In genomic region chr3:160312014-160312624, GRCh38 we compare ENCODE assay signal across 14 cellular contexts.
"Had no signal": no experiment of that assay in that cellular context is flagged by ENCODE, and none has a peak within 500 bp of the region (broad histone marks: within the 10 kb centered on the region; RNA-seq: fewer than 3 reads in every experiment).

No MANE protein-coding gene starts in this region.

- H3K27me3 Mint-ChIP-seq: activated naive CD8-positive, alpha-beta T cell treated with anti-CD3 and anti-CD28 coated beads for 36 hours; activated T-helper 17 cell treated with anti-CD3 and anti-CD28 coated beads, Interleukin-2, amount 50 U/mL, for 72 hours; naive B cell; type B pancreatic cell had no signal

- H3K4me3 Mint-ChIP-seq: activated naive CD8-positive, alpha-beta T cell treated with anti-CD3 and anti-CD28 coated beads for 36 hours; activated T-helper 17 cell treated with anti-CD3 and anti-CD28 coated beads, Interleukin-2, amount 50 U/mL, for 72 hours; immature natural killer cell; naive B cell; type B pancreatic cell had no signal

- H3K27ac Mint-ChIP-seq: activated naive CD8-positive, alpha-beta T cell treated with anti-CD3 and anti-CD28 coated beads for 36 hours; activated T-helper 17 cell treated with anti-CD3 and anti-CD28 coated beads, Interleukin-2, amount 50 U/mL, for 72 hours; immature natural killer cell; naive B cell; type B pancreatic cell had no signal

- ATAC-seq: activated T-helper 17 cell treated with anti-CD3 and anti-CD28 coated beads, Interleukin-2, amount 50 U/mL, for 72 hours; lower lobe of right lung; pancreas had no signal

- DNase-seq: activated naive CD8-positive, alpha-beta T cell treated with anti-CD3 and anti-CD28 coated beads for 36 hours; activated T-cell treated with anti-CD3 and anti-CD28 coated beads for 4 hours; aorta; dorsolateral prefrontal cortex; glutamatergic neuron; immature natural killer cell; lower lobe of right lung; midbrain; naive B cell; pancreas; stimulated activated CD4-positive, alpha-beta T cell treated with anti-CD3 and anti-CD28 coated beads, Interleukin-12 subunit alpha, Interleukin-12 subunit beta, amount 100 ng/mL, for 4 hours; stimulated activated naive CD4-positive, alpha-beta T cell had no signal

- H3K4me1 Mint-ChIP-seq: activated naive CD8-positive, alpha-beta T cell treated with anti-CD3 and anti-CD28 coated beads for 36 hours; activated T-helper 17 cell treated with anti-CD3 and anti-CD28 coated beads, Interleukin-2, amount 50 U/mL, for 72 hours; immature natural killer cell; naive B cell had no signal

- H3K9me3 Mint-ChIP-seq: activated naive CD8-positive, alpha-beta T cell treated with anti-CD3 and anti-CD28 coated beads for 36 hours; activated T-helper 17 cell treated with anti-CD3 and anti-CD28 coated beads, Interleukin-2, amount 50 U/mL, for 72 hours; immature natural killer cell had no signal
